ENCODE assay signal across 15 cellular contexts in the genomic region with DNA sequence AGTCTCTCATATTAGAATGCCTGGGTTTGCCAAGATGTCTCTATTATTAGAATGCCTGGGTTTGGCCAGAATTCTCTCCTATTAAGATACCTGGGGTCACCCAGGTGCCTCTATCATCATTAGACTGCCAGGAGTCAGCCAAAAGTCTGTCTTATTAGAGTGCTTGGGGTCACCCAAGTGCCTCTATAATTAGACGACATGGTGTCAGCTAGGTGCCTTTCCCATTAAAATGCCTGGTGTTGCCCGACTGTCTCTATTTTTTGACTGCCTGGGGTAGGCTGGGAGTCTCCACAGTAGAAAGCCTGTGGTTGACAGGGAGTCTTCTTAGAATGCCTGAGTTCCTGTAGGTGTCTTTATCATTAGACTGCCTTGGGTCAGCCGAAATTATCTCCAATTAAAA.
A peak's percentile ranks its signal among the peaks of the same experiment; 100 is the strongest.
DNase-seq lines count a peak whose midpoint lies in the region; ATAC-seq and FAIRE-seq lines count a peak whose summit lies in the region.
"Had no signal": no experiment of that assay in that cellular context is flagged by ENCODE, and none has a peak within 500 bp of the region (broad histone marks: within the 10 kb centered on the region; RNA-seq: fewer than 3 reads in every experiment).

No MANE protein-coding gene starts in this region.

- H3K27me3 ChIP-seq in mesendoderm (ENCODE audit: insufficient read depth, low read length, poor library complexity): no peaks in the 10 kb centered on the region
- H3K27me3 ChIP-seq: BLaER1 treated with 17β-estradiol and CSF1 and Interleukin-3, amounts not matched to agents 10 nM and 100 nM had no signal

- no peak overlapping the region for H3K4me2 ChIP-seq in mesendoderm (ENCODE audit: low read length)
- H3K4me2 ChIP-seq: BLaER1 treated with 17β-estradiol and CSF1 and Interleukin-3, amounts not matched to agents 10 nM and 100 nM had no signal

- no peak overlapping the region for H3K27ac ChIP-seq in mesendoderm (ENCODE audit: low read depth, low read length)
- H3K27ac ChIP-seq: BLaER1 treated with 17β-estradiol and CSF1 and Interleukin-3, amounts not matched to agents 10 nM and 100 nM had no signal

- peak overlapping the region; percentile 61 for H2BK120ac ChIP-seq in mesendoderm (ENCODE audit: low read depth, low read length)

- H3K4ac ChIP-seq in mesendoderm (ENCODE audit: low read depth, low read length): no peak overlapping the region

- H3K56ac ChIP-seq in mesendoderm (ENCODE audit: low read length): no peak overlapping the region

- H2BK15ac ChIP-seq in mesendoderm (replicated peaks; ENCODE audit: low read depth): no peak overlapping the region

- no peak overlapping the region for H4K8ac ChIP-seq in mesendoderm (ENCODE audit: low read depth, low read length)

- no peaks in the 10 kb centered on the region for H3K4me1 ChIP-seq in mesendoderm (ENCODE audit: control insufficient read depth, low read depth, low read length)
- H3K4me1 ChIP-seq: BLaER1 treated with 17β-estradiol and CSF1 and Interleukin-3, amounts not matched to agents 10 nM and 100 nM had no signal

- DNase-seq in Right ventricle myocardium inferior (ENCODE audit: missing footprints) (no peak), cardiac septum (ENCODE audit: low spot score) (no peak), left ventricle myocardium superior (no peak), mesendoderm (no peak), T-helper 2 cell (no peak), urothelium cell line (ENCODE audit: low spot score) (no peak)
- DNase-seq in NK-92 treated with Interleukin-12 subunit alpha and Interleukin-12 subunit beta, amount 100 ng/mL, for 24 hours (lab: John Stamatoyannopoulos, UW): no peak
- DNase-seq: ACHN; CD4-positive, CD25-positive, alpha-beta regulatory T cell; DMS 273 treated with DMSO at 0.1 percent for 48 hours; HCEC 1CT; HFFc6 had no signal

- no peak overlapping the region for H3K18ac ChIP-seq in mesendoderm (ENCODE audit: low read length)

- H4K5ac ChIP-seq in mesendoderm (ENCODE audit: low read length): no peak overlapping the region

- H3K9ac ChIP-seq in mesendoderm (ENCODE audit: low read length): no peak overlapping the region
- H3K9ac ChIP-seq: BLaER1 treated with 17β-estradiol and CSF1 and Interleukin-3, amounts not matched to agents 10 nM and 100 nM had no signal

- no peak overlapping the region for H2AK5ac ChIP-seq in mesendoderm (ENCODE audit: low read length)

- no peaks in the 10 kb centered on the region for H3K79me2 ChIP-seq in mesendoderm (ENCODE audit: control insufficient read depth, insufficient read depth, low read length)

- peak; percentile 26 for ATAC-seq in Right ventricle myocardium inferior
- peak; percentile 61 for ATAC-seq in left ventricle myocardium superior

- no CpG with 5 or more reads among the region's 3 CpGs for WGBS in mesendoderm (ENCODE audit: extremely low coverage, insufficient coverage, low lambda C conversion rate)

- no peak overlapping the region for H3K4me3 ChIP-seq in mesendoderm (ENCODE audit: low read length)
- H3K4me3 ChIP-seq: BLaER1 treated with 17β-estradiol and CSF1 and Interleukin-3, amounts not matched to agents 10 nM and 100 nM had no signal

- FAIRE-seq in urothelium cell line (lab: Jason Lieb, UNC): no peak
- FAIRE-seq: H1, HTR-8/SVneo had no signal

- H3K23ac ChIP-seq in mesendoderm (ENCODE audit: low read length): no peak overlapping the region

- intact Hi-C loops in Right ventricle myocardium inferior (cut with DNase I) (loop anchor here (5.0 kb wide), 1 partner anchor 56 kb away; no protein-coding TSS in a partner anchor), cardiac septum (cut with DNase I) (loop anchor here (5.0 kb wide), 1 partner anchor 66 kb away; no protein-coding TSS in a partner anchor), left ventricle myocardium superior (cut with micrococcal nuclease) (no loop called here)

- H3K79me1 ChIP-seq in mesendoderm (ENCODE audit: low read length): no peaks in the 10 kb centered on the region

- H3K36me3 ChIP-seq in mesendoderm (ENCODE audit: control insufficient read depth, insufficient read depth, low read length): no peaks in the 10 kb centered on the region
- H3K36me3 ChIP-seq: BLaER1 treated with 17β-estradiol and CSF1 and Interleukin-3, amounts not matched to agents 10 nM and 100 nM had no signal

- no peak overlapping the region for H2BK5ac ChIP-seq in mesendoderm (ENCODE audit: low read length)
